11 cellular contexts compared by ENCODE assay signal in the genomic region with DNA sequence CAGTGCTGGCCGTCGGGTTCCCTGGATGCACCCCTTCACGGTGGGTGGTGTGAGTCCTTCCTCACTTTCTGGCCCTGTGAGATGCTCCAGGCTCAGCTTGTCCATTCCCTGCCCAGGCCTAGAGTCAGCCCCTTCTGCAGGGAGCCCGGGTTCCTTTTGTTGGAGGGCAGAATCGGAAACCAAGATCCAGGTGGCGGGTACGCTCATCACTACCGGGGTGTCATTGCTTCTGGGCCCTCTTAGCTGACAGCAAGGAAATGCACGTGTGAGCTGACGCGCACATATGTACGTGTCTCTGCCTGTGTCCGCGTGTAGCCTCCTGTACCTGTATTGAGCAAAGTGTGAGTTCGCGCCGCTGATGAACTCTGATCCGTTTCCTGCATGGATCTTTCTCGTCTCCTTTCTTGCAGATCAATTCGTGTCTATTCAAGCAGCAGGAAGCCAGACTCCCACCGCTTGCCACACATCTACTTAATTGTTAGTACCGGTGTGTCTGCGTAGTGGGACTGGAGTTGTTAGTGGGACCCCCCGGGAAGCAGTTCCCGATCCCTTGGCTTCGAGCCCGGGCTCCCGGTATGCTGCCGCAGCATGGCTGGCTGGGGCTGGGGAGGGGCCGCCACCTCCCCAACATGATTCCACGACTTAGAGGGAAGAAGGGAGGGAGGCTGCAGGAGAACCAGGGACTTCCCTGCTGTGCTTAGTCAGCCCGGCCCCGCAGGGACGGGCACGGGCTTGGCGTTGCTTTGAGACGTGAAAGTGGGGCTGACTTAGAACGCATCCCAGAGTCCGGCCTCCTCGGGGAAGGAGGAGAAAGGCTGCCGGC. TPM values are rescaled to one million over a fixed set of nuclear protein-coding genes. Genes with fewer than 3 reads are reported as not detected.
DNase-seq lines count a peak whose midpoint lies in the region; ATAC-seq and TF ChIP-seq lines count a peak whose summit lies in the region.
"Had no signal": no experiment of that assay in that cellular context is flagged by ENCODE, and none has a peak within 500 bp of the region (broad histone marks: within the 10 kb centered on the region; RNA-seq: fewer than 3 reads in every experiment).

No MANE protein-coding gene starts in this region.

- H3K79me1 ChIP-seq in trophoblast cell (ENCODE audit: low read length), result no peaks in the 10 kb centered on the region

- no peak overlapping the region for H3K14ac ChIP-seq in trophoblast cell (ENCODE audit: low read length)

- no peak for TF ChIP-seq CTCF in spleen (IDR thresholded peaks at IDR 0.05 in 8 of 11, conservative IDR thresholded peaks at IDR 0.05 in 3 of 11)

- H3K36me3 ChIP-seq in iPS-15b (ENCODE audit: control insufficient read depth, insufficient read depth, low read length), result no peaks in the 10 kb centered on the region
- no peaks in the 10 kb centered on the region for H3K36me3 ChIP-seq in spleen
- H3K36me3 ChIP-seq in trophoblast cell (ENCODE audit: control insufficient read depth in 1 of 2, insufficient read depth in 2 of 2, low read length in 2 of 2), result no peaks in the 10 kb centered on the region

- H2AK5ac ChIP-seq in trophoblast cell (ENCODE audit: low read length), result no peak overlapping the region

- no peak for TF ChIP-seq POLR2A in spleen (IDR thresholded peaks at IDR 0.05)

- peak overlapping the region; percentile 7 for H3K4me3 ChIP-seq in iPS-15b (ENCODE audit: low read depth, low read length)
- no peak overlapping the region for H3K4me3 ChIP-seq in spleen
- no peak overlapping the region for H3K4me3 ChIP-seq in trophoblast cell (ENCODE audit: low read depth, low read length)

- no peak overlapping the region for H3K23ac ChIP-seq in trophoblast cell (ENCODE audit: low read length)

- peaks cover 5% of the 10 kb centered on the region for H3K4me1 ChIP-seq in iPS-15b (ENCODE audit: control insufficient read depth, insufficient read depth, low read length)
- peaks cover 13 to 92% (median 59%) of the 10 kb centered on the region in 6 donors for H3K4me1 ChIP-seq in spleen
- H3K4me1 ChIP-seq in trophoblast cell (ENCODE audit: control insufficient read depth in 1 of 2, insufficient read depth in 2 of 2, low read length in 2 of 2), result peaks cover 0 to 2% of the 10 kb centered on the region in 2 experiments

- ATAC-seq in HG03039 (IDR thresholded peaks at IDR 0.05; ENCODE audit: unreplicated experiment), result no peak

- H3K27me3 ChIP-seq in iPS-15b (ENCODE audit: control insufficient read depth, insufficient read depth, low read length) (no peaks in the 10 kb centered on the region), spleen (replicated peaks in 1 of 7) (no peaks in the 10 kb centered on the region), trophoblast cell (ENCODE audit: insufficient read depth, low read length) (no peaks in the 10 kb centered on the region)

- no peaks in the 10 kb centered on the region for H3K9me3 ChIP-seq in iPS-15b (ENCODE audit: control insufficient read depth, insufficient read depth, low read length)
- H3K9me3 ChIP-seq in spleen, result no peaks in the 10 kb centered on the region
- H3K9me3 ChIP-seq in trophoblast cell (ENCODE audit: insufficient read depth, low read depth, low read length), result peaks cover 11% of the 10 kb centered on the region

- H2AFZ ChIP-seq in trophoblast cell (ENCODE audit: insufficient read depth, low read length, poor library complexity), result no peak overlapping the region

- H2BK12ac ChIP-seq in trophoblast cell (ENCODE audit: low read length), result no peak overlapping the region

- intact Hi-C loops in spleen (cut with DNase I; ENCODE audit: low total_unique reads), result no loop called here

- no peak overlapping the region for H3K27ac ChIP-seq in spleen
- H3K27ac ChIP-seq in trophoblast cell (ENCODE audit: low read depth, low read length), result no peak overlapping the region
- H3K27ac ChIP-seq: 22Rv1 had no signal

- no peak overlapping the region for H3K18ac ChIP-seq in trophoblast cell (ENCODE audit: low read length)

- no peak overlapping the region for H3K4me2 ChIP-seq in trophoblast cell (ENCODE audit: low read length)

- DNase-seq in NCI-H1417 (lab: John Stamatoyannopoulos, UW) (peak in 2 of 3 experiments; percentile 56 to 80), NCI-H1417 treated with DMSO at 0.1 percent for 48 hours (lab: John Stamatoyannopoulos, UW) (no peak), amniotic epithelial cell (ENCODE audit: low read depth) (peak; percentile 35), spleen (peak; percentile 73), NCI-H446 (lab: John Stamatoyannopoulos, UW) (no peak), trophoblast cell (no peak)
- DNase-seq: activated gamma-delta T cell treated with Interleukin-2 at 50 U/mL for 16 hours, head of caudate nucleus had no signal

- H4K12ac ChIP-seq in trophoblast cell (ENCODE audit: low read depth, low read length), result no peak overlapping the region

- H4K91ac ChIP-seq in trophoblast cell (ENCODE audit: low read depth, low read length), result no peak overlapping the region

- no peak overlapping the region for H2BK120ac ChIP-seq in trophoblast cell (ENCODE audit: insufficient read depth, low read length, poor library complexity)

- H3K9ac ChIP-seq in iPS-15b (ENCODE audit: low read depth, low read length) (no peak overlapping the region), trophoblast cell (ENCODE audit: low read length) (no peak overlapping the region)

- H3K4ac ChIP-seq in trophoblast cell (ENCODE audit: low read depth, low read length), result no peak overlapping the region

- no peak overlapping the region for H2BK5ac ChIP-seq in trophoblast cell (ENCODE audit: low read depth, low read length, poor library complexity)

- no peak overlapping the region for H4K8ac ChIP-seq in trophoblast cell (ENCODE audit: low read depth, low read length)

- WGBS in spleen, 5 donors, result 81 to 91% (median 84%) methylated on average over 39 to 41 of the region's 41 CpGs
- no CpG with 5 or more reads among the region's 41 CpGs for WGBS in trophoblast cell (ENCODE audit: extremely low coverage, insufficient coverage, insufficient read length)

- peaks cover 3% of the 10 kb centered on the region for H3K79me2 ChIP-seq in trophoblast cell (ENCODE audit: control insufficient read depth, insufficient read depth, low read length, poor library complexity)

RNA-seq across cellular contexts. Expression of gene GRAMD4, which starts 35.9 kb away (rescaled TPM):
- 10 to 100 TPM; 20.8 to 46.1 (median 33.1) TPM for total RNA-seq in spleen
- 10 to 100 TPM; 16.0 to 26.3 (median 21.5) TPM for polyA plus RNA-seq in spleen
- polyA plus RNA-seq in trophoblast cell (2013), result 10.6 and 11.0 TPM in 2 replicates

RNA-seq across cellular contexts. Expression of gene CELSR1, which starts 46.9 kb away (rescaled TPM):
- total RNA-seq in spleen, result 10 to 100 TPM in 2 of 7 donors, 1 to 10 TPM in 5; 4.3 to 12.7 (median 8.0) TPM
- 10 to 100 TPM in 2 of 3 donors, 1 to 10 TPM in 1; 8.2 to 13.1 (median 11.4) TPM for polyA plus RNA-seq in spleen
- polyA plus RNA-seq in trophoblast cell (2013), result 28.5 and 29.5 TPM in 2 replicates

Comparison
In these comparisons a context has a peak if more than half of its experiments do, and no peak if none do; other contexts are left out.
1. DNase-seq: peak in NCI-H1417 (2 of 3), amniotic epithelial cell (single experiment) and spleen (single experiment); none in NCI-H1417 treated with DMSO at 0.1 percent for 48 hours (single experiment), NCI-H446 (0 of 2) and trophoblast cell (0 of 2).